ENCODE assay signal across 8 cellular contexts in genomic region chr10:122980209-122981065, GRCh38.
A peak's percentile ranks its signal among the peaks of the same experiment; 100 is the strongest.
DNase-seq lines count a peak whose midpoint lies in the region; ATAC-seq and TF ChIP-seq lines count a peak whose summit lies in the region.

A gene with protein sequence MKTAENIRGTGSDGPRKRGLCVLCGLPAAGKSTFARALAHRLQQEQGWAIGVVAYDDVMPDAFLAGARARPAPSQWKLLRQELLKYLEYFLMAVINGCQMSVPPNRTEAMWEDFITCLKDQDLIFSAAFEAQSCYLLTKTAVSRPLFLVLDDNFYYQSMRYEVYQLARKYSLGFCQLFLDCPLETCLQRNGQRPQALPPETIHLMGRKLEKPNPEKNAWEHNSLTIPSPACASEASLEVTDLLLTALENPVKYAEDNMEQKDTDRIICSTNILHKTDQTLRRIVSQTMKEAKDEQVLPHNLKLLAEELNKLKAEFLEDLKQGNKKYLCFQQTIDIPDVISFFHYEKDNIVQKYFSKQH (plus strand): TSS chr10:122980401. CDS start chr10:122980480, 79 bp downstream.

- DNase-seq in NCI-H2107 treated with DMSO at 0.1 percent for 48 hours (lab: John Stamatoyannopoulos, UW; ENCODE audit: unreplicated experiment) (peak; percentile 63), UCSD-AML1 (lab: John Stamatoyannopoulos, UW; ENCODE audit: unreplicated experiment) (peak; percentile 94), brain microvascular endothelial cell (peak; percentile 79), skeletal muscle cell (ENCODE audit: low read depth) (peak; percentile 68)

- TF ChIP-seq CTCF in brain microvascular endothelial cell (IDR thresholded peaks at IDR 0.05; ENCODE audit: low read depth, low read length, missing control alignments): peak; percentile 96

- H3K27ac ChIP-seq in ACC112 (ENCODE audit: low read depth, low read length) (peak within 1 kb of the TSS; percentile 74), brain microvascular endothelial cell (peak within 1 kb of the TSS; percentile 89)

- H3K27me3 ChIP-seq in ACC112 (ENCODE audit: insufficient read depth, low read length) (no peaks in the 10 kb centered on the region), brain microvascular endothelial cell (replicated peaks) (no peaks in the 10 kb centered on the region)

- ATAC-seq in GM18861 (IDR thresholded peaks at IDR 0.05; ENCODE audit: unreplicated experiment) (peak; percentile 94), HG03095 (IDR thresholded peaks at IDR 0.05; ENCODE audit: unreplicated experiment) (peak; percentile 97)

- no peaks in the 10 kb centered on the region for H3K4me1 ChIP-seq in ACC112 (ENCODE audit: control insufficient read depth, insufficient read depth, low read length, unreplicated experiment)

- H3K79me2 ChIP-seq in ACC112 (ENCODE audit: control insufficient read depth, insufficient read depth, low read length, unreplicated experiment): no peaks in the 10 kb centered on the region

- H3K36me3 ChIP-seq in ACC112 (ENCODE audit: insufficient read depth, low read length): no peaks in the 10 kb centered on the region
- no peaks in the 10 kb centered on the region for H3K36me3 ChIP-seq in brain microvascular endothelial cell (replicated peaks)

- peak within 1 kb of the TSS; percentile 89 for H3K4me3 ChIP-seq in ACC112 (ENCODE audit: low read depth, low read length)
- peak within 1 kb of the TSS; percentile 87 for H3K4me3 ChIP-seq in brain microvascular endothelial cell (ENCODE audit: low read depth, low read length)
- H3K4me3 ChIP-seq in iPS-11a (ENCODE audit: low read depth, low read length): peak within 1 kb of the TSS; percentile 94
- H3K4me3 ChIP-seq in skeletal muscle cell (ENCODE audit: low read depth, low read length): peak within 1 kb of the TSS; percentile 68

- peak within 1 kb of the TSS; percentile 94 for H2AFZ ChIP-seq in ACC112 (ENCODE audit: low read length, unreplicated experiment)

- in situ Hi-C loops in brain microvascular endothelial cell (cut with HindIII; ENCODE audit: low pct_ligation_motif_present, low sequenced_read_pairs): no loop called here

Comparison
In these comparisons a context has a peak if more than half of its experiments do, and no peak if none do; other contexts are left out.
1. Peak in every context shown above with its lines: DNase-seq, ATAC-seq, H3K4me3 ChIP-seq and H3K27ac ChIP-seq.